ENCODE assay signal across 19 cellular contexts in the genomic region with DNA sequence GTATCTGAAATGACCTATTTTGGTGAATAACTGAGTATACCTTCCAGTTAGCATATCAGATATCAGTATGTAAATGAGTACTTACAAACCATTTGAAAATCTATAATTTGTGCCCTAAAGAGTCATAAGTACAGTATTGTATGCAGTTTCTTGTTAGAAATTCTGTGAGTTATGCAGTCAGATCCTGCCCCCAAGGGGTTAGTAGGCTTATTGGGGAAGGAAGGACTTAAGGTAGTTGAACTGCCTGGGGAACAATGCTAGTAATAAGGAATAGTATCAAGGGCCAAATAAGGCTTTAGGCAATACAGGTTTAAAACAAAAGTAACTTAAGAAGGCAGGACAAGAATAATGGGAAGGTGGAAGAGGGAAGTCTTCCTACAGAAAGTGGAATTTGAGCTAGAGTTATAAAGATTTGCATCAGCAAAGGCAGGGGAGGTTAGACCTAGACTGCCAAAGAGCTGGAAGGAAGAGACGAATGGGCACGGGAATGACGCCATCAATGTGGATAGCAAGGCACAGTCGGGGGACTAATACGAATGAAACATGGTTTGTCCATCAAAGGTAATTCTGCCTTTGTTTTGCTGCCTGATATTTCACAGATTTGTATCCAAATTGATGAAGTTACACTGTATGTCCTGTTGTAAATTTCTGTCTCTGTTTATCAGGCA.
DNase-seq lines count a peak whose midpoint lies in the region; ATAC-seq and TF ChIP-seq lines count a peak whose summit lies in the region.
"Had no signal": no experiment of that assay in that cellular context is flagged by ENCODE, and none has a peak within 500 bp of the region (broad histone marks: within the 10 kb centered on the region; RNA-seq: fewer than 3 reads in every experiment).

No MANE protein-coding gene starts in this region.

- DNase-seq in EH (ENCODE audit: low read depth) (peak; percentile 11), LHCN-M2 (ENCODE audit: low read depth) (peak; percentile 77), cardiac fibroblast (ENCODE audit: low read depth in 2 of 2) (peak; percentile 50 to 52), myocyte (ENCODE audit: low read depth) (peak; percentile 17), NCI-H1417 (lab: John Stamatoyannopoulos, UW) (no peak), substantia nigra (lab: John Stamatoyannopoulos, UW) (no peak), GM20000 (ENCODE audit: low spot score) (no peak)
- DNase-seq: activated CD4-positive, alpha-beta T cell treated with anti-CD3 and anti-CD28 coated beads, Interleukin-2, amount 10 ng/mL, durations not matched to agents 24 days and 14 days; activated naive CD4-positive, alpha-beta T cell treated with Interleukin-2 at 50 U/mL for 16 hours; DMS153; effector CD8-positive, alpha-beta T cell; left ventricle myocardium inferior; NCI-H1930; NCI-H526 treated with DMSO at 0.1 percent for 48 hours; Peyer's patch had no signal

- H3K4me3 ChIP-seq in cardiac fibroblast (replicated peaks in 1 of 2; ENCODE audit: low read depth in 2 of 2, low read length in 2 of 2) = no peak overlapping the region
- H3K4me3 ChIP-seq: BLaER1, left ventricle myocardium inferior, Peyer's patch, smooth muscle cell had no signal

- no peak overlapping the region for H3K27ac ChIP-seq in substantia nigra (ENCODE audit: low read depth, low read length, poor library complexity, severe bottlenecking)
- H3K27ac ChIP-seq: BLaER1, left ventricle myocardium inferior, parathyroid adenoma, Peyer's patch had no signal

- TF ChIP-seq CTCF in cardiac fibroblast (IDR thresholded peaks at IDR 0.05; ENCODE audit: low read depth, low read length) = peak; percentile 3
- no peak for TF ChIP-seq CTCF in GM20000 (IDR thresholded peaks at IDR 0.05; ENCODE audit: extremely low read depth, missing control alignments)

- no peak for ATAC-seq in GM21360 (IDR thresholded peaks at IDR 0.05; ENCODE audit: unreplicated experiment)

Comparison
In these comparisons a context has a peak if more than half of its experiments do, and no peak if none do; other contexts are left out.
1. DNase-seq: peak in EH (single experiment), LHCN-M2 (single experiment), cardiac fibroblast (2 of 2) and myocyte (single experiment); none in NCI-H1417 (0 of 3), substantia nigra (0 of 49) and GM20000 (single experiment).